14 cellular contexts compared by ENCODE assay signal in the genomic region with DNA sequence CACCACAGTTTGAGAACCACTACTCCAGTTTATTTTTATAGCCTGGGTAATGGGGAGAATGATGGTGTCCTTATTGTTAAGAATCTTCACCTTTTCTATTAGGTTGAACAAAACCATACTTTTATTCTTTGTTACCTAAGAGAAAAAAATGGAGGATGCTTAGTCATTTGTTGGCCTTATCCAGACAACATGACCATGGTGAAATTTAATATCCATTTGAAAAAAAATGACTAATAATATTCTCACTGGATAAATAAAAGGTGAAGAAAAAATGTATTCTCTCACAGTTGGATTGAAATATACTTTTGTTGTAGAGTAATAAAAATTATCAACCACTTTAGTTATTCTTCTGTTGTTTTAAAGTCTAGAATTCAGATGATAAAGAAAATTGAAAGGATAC.
DNase-seq lines count a peak whose midpoint lies in the region; ATAC-seq and TF ChIP-seq lines count a peak whose summit lies in the region.
"Had no signal": no experiment of that assay in that cellular context is flagged by ENCODE, and none has a peak within 500 bp of the region (broad histone marks: within the 10 kb centered on the region; RNA-seq: fewer than 3 reads in every experiment).

No MANE protein-coding gene starts in this region.

- TF ChIP-seq CTCF in epithelial cell of esophagus (IDR thresholded peaks at IDR 0.05; ENCODE audit: insufficient read depth, low read depth, low read length, missing control alignments) = no peak

- no peak for ATAC-seq in HG02763 (IDR thresholded peaks at IDR 0.05; ENCODE audit: unreplicated experiment)
- ATAC-seq: A549; CD8-positive, alpha-beta T cell had no signal

- peak; percentile 29 for DNase-seq in DMS53 (lab: John Stamatoyannopoulos, UW)
- DNase-seq in DMS53 treated with DMSO at 0.1 percent for 48 hours (lab: John Stamatoyannopoulos, UW; ENCODE audit: unreplicated experiment) = no peak
- DNase-seq in epithelial cell of esophagus (ENCODE audit: low read depth) = peak; percentile 46
- no peak for DNase-seq in NCI-H1436 (lab: John Stamatoyannopoulos, UW)
- DNase-seq: AML-193; Caco-2; Calu3; CD4-positive, alpha-beta T cell; CD8-positive, alpha-beta T cell; DMS79 treated with DMSO at 0.1 percent for 48 hours; GF-D8 had no signal

- no peak overlapping the region for H3K4me3 ChIP-seq in epithelial cell of esophagus (ENCODE audit: low read length)
- H3K4me3 ChIP-seq: A549; BLaER1 treated with 17β-estradiol and CSF1 and Interleukin-3, amounts not matched to agents 10 nM and 100 nM had no signal

Comparison
In these comparisons a context has a peak if more than half of its experiments do, and no peak if none do; other contexts are left out.
1. DNase-seq: peak in DMS53 (single experiment) and epithelial cell of esophagus (single experiment); none in DMS53 treated with DMSO at 0.1 percent for 48 hours (single experiment) and NCI-H1436 (single experiment).